Comparison of ENCODE assay signal across 8 cellular contexts in genomic region chrX:107676559-107677378, GRCh38. TPM values are rescaled to one million over a fixed set of nuclear protein-coding genes. Genes with fewer than 3 reads are reported as not detected.
DNase-seq lines count a peak whose midpoint lies in the region; TF ChIP-seq lines count a peak whose summit lies in the region.

No MANE protein-coding gene starts in this region.

- peak overlapping the region; percentile 94 for H3K4me3 ChIP-seq in NB4 (ENCODE audit: low read depth, low read length)
- H3K4me3 ChIP-seq in liver (ENCODE audit: low read depth in 1 of 3, low read length in 3 of 3), result peak overlapping the region; percentile 45 to 50 (median 49)

- 28% methylated on average over 30 of the region's 30 CpGs for WGBS in liver

- no peaks in the 10 kb centered on the region for H3K27me3 ChIP-seq in liver (ENCODE audit: control insufficient read depth in 4 of 4, insufficient read depth in 4 of 4, low read length in 3 of 4)

- no peaks in the 10 kb centered on the region for H3K9me3 ChIP-seq in liver (ENCODE audit: control insufficient read depth in 4 of 4, low read length in 3 of 4)

- TF ChIP-seq POLR2A in NB4 (IDR thresholded peaks at IDR 0.05; ENCODE audit: extremely low read depth, insufficient read length), result peak; percentile 60

- peak overlapping the region in 1 of 2 donors; percentile 62 for H3K9ac ChIP-seq in liver (ENCODE audit: low read depth in 1 of 2, low read length in 2 of 2)

- no peaks in the 10 kb centered on the region for H3K36me3 ChIP-seq in liver (ENCODE audit: control insufficient read depth in 4 of 4, insufficient read depth in 3 of 4, low read depth in 1 of 4, low read length in 3 of 4)

- peak overlapping the region; percentile 65 to 69 for H3K27ac ChIP-seq in liver (ENCODE audit: low read depth in 1 of 2, low read length in 2 of 2)

- TF ChIP-seq RAD21 in liver (IDR thresholded peaks at IDR 0.05), result peak in 1 of 2 donors; percentile 14

- peak; percentile 17 for DNase-seq in activated T-cell treated with anti-CD3 and anti-CD28 coated beads for 1 hour (ENCODE audit: low read depth)
- DNase-seq in activated T-cell treated with anti-CD3 and anti-CD28 coated beads for 4 hours, result no peak
- DNase-seq in NB4 (ENCODE audit: low read depth), result peak; percentile 94
- DNase-seq in activated CD4-positive, CD25-positive, alpha-beta regulatory T cell (lab: John Stamatoyannopoulos, UW), result peak; percentile 1 to 33 (median 8)
- peak; percentile 20 for DNase-seq in cerebellum (ENCODE audit: low spot score)
- DNase-seq in stimulated activated CD4-positive, alpha-beta T cell treated with anti-CD3 and anti-CD28 coated beads, Interleukin-4, amount 100 ng/mL, for 4 hours, result peak; percentile 53 to 57
- DNase-seq in NK-92 (lab: John Stamatoyannopoulos, UW; ENCODE audit: unreplicated experiment), result no peak

- peaks cover 2 to 12% (median 7%) of the 10 kb centered on the region in 4 donors for H3K4me1 ChIP-seq in liver (ENCODE audit: control insufficient read depth in 4 of 4, insufficient read depth in 4 of 4, low read length in 3 of 4)

- TF ChIP-seq CTCF in NB4 (IDR thresholded peaks at IDR 0.05; ENCODE audit: low read depth, low read length), result no peak
- no peak for TF ChIP-seq CTCF in liver (IDR thresholded peaks at IDR 0.05; ENCODE audit: low read depth, low read length, missing input control)

TF ChIP-seq in liver, 16 proteins besides CTCF, POLR2A, EP300 and RAD21:
- TF ChIP-seq MAX (IDR thresholded peaks at IDR 0.05), result peak; percentile 75
- TF ChIP-seq EGR1 (IDR thresholded peaks at IDR 0.05; ENCODE audit: low read depth in 2 of 2), result no peak
- no peak for TF ChIP-seq FOXA2 (IDR thresholded peaks at IDR 0.05)
- peak; percentile 78 for TF ChIP-seq SP1 (IDR thresholded peaks at IDR 0.05)
- no peak for TF ChIP-seq FOXA1 (IDR thresholded peaks at IDR 0.05)
- TF ChIP-seq NR2F2 (IDR thresholded peaks at IDR 0.05), result peak; percentile 42
- TF ChIP-seq RXRA (IDR thresholded peaks at IDR 0.05), result peak; percentile 7 to 18
- TF ChIP-seq TAF1 (conservative IDR thresholded peaks at IDR 0.05), result no peak

RNA-seq across cellular contexts. Expression of gene PRPS1, which starts 48.5 kb away (rescaled TPM):
- total RNA-seq in cerebellum (20.8 TPM), liver (10 to 100 TPM; 24.1 to 28.1 TPM)
- polyA plus RNA-seq in liver, result 10 to 100 TPM; 13.3 to 32.2 TPM

Comparison
In these comparisons a context has a peak if more than half of its experiments do, and no peak if none do; other contexts are left out.
1. DNase-seq: peak in activated T-cell treated with anti-CD3 and anti-CD28 coated beads for 1 hour (single experiment), NB4 (single experiment), activated CD4-positive, CD25-positive, alpha-beta regulatory T cell (4 of 4), cerebellum (single experiment) and stimulated activated CD4-positive, alpha-beta T cell treated with anti-CD3 and anti-CD28 coated beads, Interleukin-4, amount 100 ng/mL, for 4 hours (2 of 2); none in activated T-cell treated with anti-CD3 and anti-CD28 coated beads for 4 hours (single experiment) and NK-92 (single experiment).